ENCODE assay signal across 8 cellular contexts in the genomic region with DNA sequence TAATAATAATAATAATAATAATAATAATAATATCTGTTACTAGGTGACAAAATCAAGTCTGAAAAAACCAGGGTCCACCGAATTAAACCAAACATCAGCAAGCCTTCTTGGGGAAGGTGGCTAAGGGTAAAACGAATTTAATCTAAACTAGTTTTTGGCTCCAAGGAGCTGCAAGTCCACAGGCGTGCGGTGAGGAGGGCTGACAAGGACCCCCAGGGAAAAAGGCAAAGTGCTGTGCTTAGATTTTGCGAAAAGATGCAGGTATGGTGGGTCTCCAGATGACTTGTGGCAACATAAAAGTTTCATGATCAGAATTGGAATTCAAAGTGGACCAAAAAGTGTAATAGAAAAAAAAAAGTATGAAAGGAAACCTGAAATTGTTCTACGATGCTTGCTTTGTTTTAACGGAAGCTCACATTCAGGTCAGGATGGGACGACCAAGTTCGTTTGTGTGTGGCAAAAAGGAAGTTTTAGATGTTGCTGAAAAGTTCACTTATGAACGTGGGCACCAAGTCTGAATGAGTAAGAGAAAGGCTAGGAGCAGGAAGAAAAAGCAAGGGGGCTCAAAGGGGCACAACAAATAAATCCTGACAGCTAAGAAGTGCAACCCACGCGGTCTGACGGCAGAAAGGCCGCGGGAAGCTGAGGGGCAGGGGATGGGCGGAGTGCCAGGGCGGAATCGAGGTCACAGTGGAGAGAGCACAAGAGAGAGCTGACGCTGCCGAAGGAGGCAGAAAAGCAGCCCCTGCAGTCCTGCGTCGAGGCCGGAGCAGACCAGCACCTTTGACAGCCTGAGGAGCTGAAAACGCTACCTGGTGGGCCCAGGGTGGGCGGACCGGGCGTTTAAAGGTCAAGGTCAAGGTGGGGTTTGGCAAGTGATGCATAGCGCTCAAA. TPM values are rescaled to one million over a fixed set of nuclear protein-coding genes. Genes with fewer than 3 reads are reported as not detected.
DNase-seq lines count a peak whose midpoint lies in the region; ATAC-seq and TF ChIP-seq lines count a peak whose summit lies in the region.

No MANE protein-coding gene starts in this region.

- peaks cover 5% of the 10 kb centered on the region for H3K4me1 ChIP-seq in fibroblast of lung (ENCODE audit: control insufficient read depth, extremely low read depth, insufficient read depth, low read length)

- H3K36me3 ChIP-seq in H7 (replicated peaks; ENCODE audit: control insufficient read depth, insufficient read depth, low read length) (peaks cover 3% of the 10 kb centered on the region), fibroblast of lung (ENCODE audit: control insufficient read depth, insufficient read depth, low read length) (no peaks in the 10 kb centered on the region)

- no peaks in the 10 kb centered on the region for H3K27me3 ChIP-seq in CD4-positive, alpha-beta T cell (ENCODE audit: control insufficient read depth, insufficient read depth, low read length)
- no peaks in the 10 kb centered on the region for H3K27me3 ChIP-seq in H7 (ENCODE audit: control insufficient read depth, insufficient read depth, low read length)
- no peaks in the 10 kb centered on the region for H3K27me3 ChIP-seq in fibroblast of lung (ENCODE audit: control insufficient read depth, insufficient read depth, low read length)

- no peaks in the 10 kb centered on the region for H3K27me3 Mint-ChIP-seq in CD4-positive, alpha-beta T cell
- H3K27me3 Mint-ChIP-seq in nephron (ENCODE audit: low read depth): no peaks in the 10 kb centered on the region

- no peak for TF ChIP-seq CTCF in CD4-positive, alpha-beta T cell (IDR thresholded peaks at IDR 0.05)
- no peak for TF ChIP-seq CTCF in fibroblast of lung (conservative IDR thresholded peaks at IDR 0.05 in 1 of 2, IDR thresholded peaks at IDR 0.05 in 1 of 2; ENCODE audit: low read depth in 1 of 2, low read length in 2 of 2)
- no peak for TF ChIP-seq CTCF in nephron (IDR thresholded peaks at IDR 0.05; ENCODE audit: unreplicated experiment in 3 of 3)

- H2AFZ ChIP-seq in fibroblast of lung (ENCODE audit: low read length): no peak overlapping the region

- H3K9ac ChIP-seq in fibroblast of lung (ENCODE audit: insufficient read depth, low read length): peak overlapping the region; percentile 99

- H3K27ac Mint-ChIP-seq in CD4-positive, alpha-beta T cell: peak overlapping the region; percentile 92
- peak overlapping the region; percentile 95 to 99 (median 98) for H3K27ac Mint-ChIP-seq in nephron

- H3K4me3 ChIP-seq in H7 (ENCODE audit: insufficient read depth, low read depth, low read length) (peak overlapping the region; percentile 91), fibroblast of lung (replicated peaks in 1 of 4; ENCODE audit: control extremely low read depth in 1 of 4, insufficient read depth in 1 of 4, low read depth in 3 of 4, low read length in 4 of 4) (peak overlapping the region; percentile 90 to 96 (median 92))

- peak; percentile 45 to 71 (median 60) for DNase-seq in CD4-positive, alpha-beta T cell
- peak; percentile 79 for DNase-seq in H7
- DNase-seq in activated T-helper 1 cell treated with Interleukin-2 at 50 U/mL for 16 hours (ENCODE audit: low read depth): peak; percentile 58
- peak; percentile 61 to 68 for DNase-seq in fibroblast of lung (ENCODE audit: low read depth in 2 of 2)
- DNase-seq in stimulated activated naive CD8-positive, alpha-beta T cell treated with anti-CD3 and anti-CD28 coated beads, Interleukin-15, Interleukin-2, amounts not matched to agents 100 U/mL and 50 U/mL, for 24 hours: peak; percentile 88

- peaks cover 58% of the 10 kb centered on the region for H3K79me2 ChIP-seq in fibroblast of lung (ENCODE audit: control insufficient read depth, insufficient read depth, low read length)

- H3K4me2 ChIP-seq in fibroblast of lung (ENCODE audit: extremely low read depth, insufficient read depth, low read length): peak overlapping the region; percentile 97

- POLR2A ChIA-PET in CD4-positive, alpha-beta T cell (lab: Charles Lee): interaction anchor here (0.6 to 11.9 kb wide), 14 partner anchors 7 to 221 kb away, joined by 3 to 538 read pairs (median 15); partner anchors contain the start of genes DUSP7, GLYCTK, POC1A and PPM1M

- H3K4me3 Mint-ChIP-seq in CD4-positive, alpha-beta T cell: peak overlapping the region; percentile 89
- peak overlapping the region; percentile 96 to 100 (median 98) for H3K4me3 Mint-ChIP-seq in nephron

- intact Hi-C loops in CD4-positive, alpha-beta T cell (cut with DNase I, micrococcal nuclease): loop anchor here (1.0 to 10.0 kb wide), 2 partner anchors 38 to 57 kb away; partner anchors contain the start of gene TWF2 (in 1 of the 2)

- peak; percentile 13 for ATAC-seq in CD4-positive, alpha-beta T cell (ENCODE audit: poor library complexity)
- ATAC-seq in stimulated activated naive CD8-positive, alpha-beta T cell treated with anti-CD3 and anti-CD28 coated beads, Interleukin-15, Interleukin-2, amounts not matched to agents 100 U/mL and 50 U/mL, for 24 hours: peak; percentile 42
- no peak for ATAC-seq in GM19328 (IDR thresholded peaks at IDR 0.05; ENCODE audit: unreplicated experiment)

- no peaks in the 10 kb centered on the region for H3K9me3 ChIP-seq in CD4-positive, alpha-beta T cell (ENCODE audit: control insufficient read depth, low read length)
- no peaks in the 10 kb centered on the region for H3K9me3 ChIP-seq in fibroblast of lung (ENCODE audit: control insufficient read depth, insufficient read depth, low read depth, low read length)

- H4K20me1 ChIP-seq in fibroblast of lung (ENCODE audit: control insufficient read depth, extremely low read depth, insufficient read depth, low read length): peaks cover 3% of the 10 kb centered on the region

- no peaks in the 10 kb centered on the region for H3K9me3 Mint-ChIP-seq in CD4-positive, alpha-beta T cell
- H3K9me3 Mint-ChIP-seq in nephron: no peaks in the 10 kb centered on the region

- H3K36me3 Mint-ChIP-seq in CD4-positive, alpha-beta T cell (ENCODE audit: low read depth): peaks cover 56% of the 10 kb centered on the region
- H3K36me3 Mint-ChIP-seq in nephron (ENCODE audit: low read depth): peaks cover 31% of the 10 kb centered on the region

- CTCF ChIA-PET in CD4-positive, alpha-beta T cell (lab: Charles Lee): interaction anchor here (0.7 to 8.3 kb wide), 9 partner anchors 11 to 62 kb away, joined by 3 to 62 read pairs (median 16); partner anchors contain the start of gene GLYCTK

- H3K27ac ChIP-seq in CD4-positive, alpha-beta T cell (ENCODE audit: low read depth, low read length): peak overlapping the region; percentile 92
- H3K27ac ChIP-seq in fibroblast of lung (ENCODE audit: insufficient read depth, low read length): peak overlapping the region; percentile 94

- peaks cover 74% of the 10 kb centered on the region for H3K4me1 Mint-ChIP-seq in CD4-positive, alpha-beta T cell (ENCODE audit: low read depth)
- peaks cover 40% of the 10 kb centered on the region for H3K4me1 Mint-ChIP-seq in nephron

TF ChIP-seq in PFSK-1, 5 proteins besides CTCF, POLR2A, EP300 and RAD21 (continues in another document):
- no peak for TF ChIP-seq FOXP2 (optimal IDR thresholded peaks at IDR 0.05; ENCODE audit: borderline replicate concordance, extremely low read depth, extremely low read length, insufficient read depth)
- no peak for TF ChIP-seq TAF1 (IDR thresholded peaks at IDR 0.05; ENCODE audit: borderline replicate concordance, insufficient read depth, low read length)
- TF ChIP-seq POLR2AphosphoS5 (IDR thresholded peaks at IDR 0.05; ENCODE audit: low read depth, low read length): peak; percentile 57; the same call in 1 of the 2 replicates

RNA-seq across cellular contexts. Expression of gene WDR82, which starts 1.1 kb away (rescaled TPM):
- total RNA-seq in CD4-positive, alpha-beta T cell: 100 to 1,000 TPM; 114 TPM
- 60.3 and 63.8 TPM in 2 replicates for total RNA-seq in H7 (2014; rRNA removed; shearing (Covaris generic))
- 39.8 TPM for polyA plus RNA-seq in PFSK-1 (2012; ENCODE audit: insufficient read length, low read depth)
- total RNA-seq in fibroblast of lung: 63.9 and 71.2 TPM in 2 replicates
- 76.2 and 77.7 TPM in 2 replicates for polyA plus RNA-seq in fibroblast of lung
- 60.8 and 63.2 TPM in 2 replicates for polyA plus RNA-seq in fibroblast of lung (2012)
- polyA minus RNA-seq in fibroblast of lung (ENCODE audit: low replicate concordance): 40.1 and 47.7 TPM in 2 replicates

RNA-seq across cellular contexts. Expression of gene GLYCTK, which starts 10.3 kb away (rescaled TPM):
- 10 to 100 TPM; 24.4 to 24.6 TPM for total RNA-seq in CD4-positive, alpha-beta T cell
- total RNA-seq in H7 (2014; rRNA removed; shearing (Covaris generic)): 6.1 and 8.5 TPM in 2 replicates
- 11.7 TPM for polyA plus RNA-seq in PFSK-1 (2012; ENCODE audit: insufficient read length, low read depth)
- total RNA-seq in fibroblast of lung: 3.3 and 6.9 TPM in 2 replicates
- 4.5 and 6.5 TPM in 2 replicates for polyA plus RNA-seq in fibroblast of lung
- polyA plus RNA-seq in fibroblast of lung (2012): 4.8 and 9.9 TPM in 2 replicates
- 6.9 and 8.5 TPM in 2 replicates for polyA minus RNA-seq in fibroblast of lung (ENCODE audit: low replicate concordance)

RNA-seq across cellular contexts. Expression of gene PPM1M, which starts 31.8 kb away (rescaled TPM):
- 10 to 100 TPM; 36.7 to 40.2 TPM for total RNA-seq in CD4-positive, alpha-beta T cell
- total RNA-seq in H7 (2014; rRNA removed; shearing (Covaris generic)): 2.9 and 4.5 TPM in 2 replicates
- 16.0 TPM for polyA plus RNA-seq in PFSK-1 (2012; ENCODE audit: insufficient read length, low read depth)
- total RNA-seq in fibroblast of lung: 37.8 and 38.8 TPM in 2 replicates
- 19.7 and 21.2 TPM in 2 replicates for polyA plus RNA-seq in fibroblast of lung
- 16.7 and 19.4 TPM in 2 replicates for polyA plus RNA-seq in fibroblast of lung (2012)
- polyA minus RNA-seq in fibroblast of lung (ENCODE audit: low replicate concordance): 31.2 and 60.9 TPM in 2 replicates

RNA-seq across cellular contexts. Expression of gene TWF2, which starts 38.4 kb away (rescaled TPM):
- 10 to 100 TPM; 17.4 to 21.7 TPM for total RNA-seq in CD4-positive, alpha-beta T cell
- total RNA-seq in H7 (2014; rRNA removed; shearing (Covaris generic)): 85.8 and 99.0 TPM in 2 replicates
- 245 TPM for polyA plus RNA-seq in PFSK-1 (2012; ENCODE audit: insufficient read length, low read depth)
- total RNA-seq in fibroblast of lung: 69.9 and 76.3 TPM in 2 replicates
- polyA plus RNA-seq in fibroblast of lung: 67.2 and 69.8 TPM in 2 replicates
- 74.4 and 84.0 TPM in 2 replicates for polyA plus RNA-seq in fibroblast of lung (2012)
- 115 and 159 TPM in 2 replicates for polyA minus RNA-seq in fibroblast of lung (ENCODE audit: low replicate concordance)

RNA-seq across cellular contexts. Expression of gene DNAH1, which starts 38.8 kb away (rescaled TPM):
- 10 to 100 TPM; 49.7 to 50.7 TPM for total RNA-seq in CD4-positive, alpha-beta T cell
- total RNA-seq in H7 (2014; rRNA removed; shearing (Covaris generic)): 0.48 and 2.0 TPM in 2 replicates
- 4.5 TPM for polyA plus RNA-seq in PFSK-1 (2012; ENCODE audit: insufficient read length, low read depth)
- 1.8 and 3.0 TPM in 2 replicates for total RNA-seq in fibroblast of lung
- 0.72 and 1.9 TPM in 2 replicates for polyA plus RNA-seq in fibroblast of lung
- polyA plus RNA-seq in fibroblast of lung (2012): 0.47 and 0.96 TPM in 2 replicates
- 3.8 and 8.9 TPM in 2 replicates for polyA minus RNA-seq in fibroblast of lung (ENCODE audit: low replicate concordance)
